Comparison of ENCODE assay signal across 9 cellular contexts in the genomic region with DNA sequence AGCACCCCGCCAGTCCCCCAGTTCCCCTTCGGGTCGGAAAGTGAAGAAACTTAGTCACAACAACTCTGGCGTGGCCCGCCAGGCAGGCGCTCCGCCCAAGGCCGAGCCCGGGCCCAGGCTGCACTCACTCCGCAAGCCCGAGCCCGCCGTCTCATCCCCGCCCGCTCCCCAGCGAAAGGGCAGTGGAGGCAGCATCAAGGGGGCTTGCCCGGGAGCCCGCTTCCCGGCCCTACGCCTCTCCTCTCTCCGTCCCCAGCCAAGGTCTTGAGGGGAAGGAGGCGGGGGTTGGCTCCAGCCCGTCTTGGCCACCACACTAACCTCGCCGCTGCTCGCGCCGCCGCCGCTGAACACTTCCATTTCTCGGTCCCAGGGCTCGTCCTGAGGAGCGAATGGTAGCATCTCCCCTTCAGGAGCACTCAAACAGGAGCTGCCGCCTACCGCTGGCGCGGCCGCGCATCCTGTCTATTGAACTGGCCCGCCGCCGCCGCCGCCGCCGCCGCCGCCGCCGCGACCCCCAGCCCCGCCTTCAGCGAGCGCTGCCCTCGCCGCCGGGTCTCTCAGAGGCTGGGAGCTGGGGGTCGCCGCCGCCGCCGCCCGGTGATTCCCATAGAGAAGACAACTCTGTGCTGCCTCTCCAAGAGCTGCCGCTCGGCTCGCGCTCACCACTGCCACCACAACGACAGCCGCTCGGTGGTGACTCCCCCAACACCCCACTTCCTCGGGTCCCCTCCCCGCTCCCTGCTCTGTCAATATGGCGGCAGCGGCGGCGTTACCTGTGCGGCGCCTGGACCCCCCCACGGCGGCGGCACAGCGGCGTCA. TPM values are rescaled to one million over a fixed set of nuclear protein-coding genes. Genes with fewer than 3 reads are reported as not detected.
DNase-seq lines count a peak whose midpoint lies in the region; ATAC-seq and TF ChIP-seq lines count a peak whose summit lies in the region.
"Had no signal": no experiment of that assay in that cellular context is flagged by ENCODE, and none has a peak within 500 bp of the region (broad histone marks: within the 10 kb centered on the region; RNA-seq: fewer than 3 reads in every experiment).

A gene (minus strand): TSS at position 699 of the 819 bp plus-strand sequence. CDS start 300 bp downstream, at position 399.

- intact Hi-C loops in tibial artery (cut with DNase I; ENCODE audit: low total_unique reads): no loop called here

- H3K4me3 ChIP-seq in Peyer's patch: peak within 1 kb of the TSS; percentile 24 to 68 (median 52)
- peak within 1 kb of the TSS; percentile 65 to 73 for H3K4me3 ChIP-seq in duodenal mucosa (ENCODE audit: low read depth in 1 of 2, low read length in 2 of 2)
- peak within 1 kb of the TSS; percentile 54 for H3K4me3 ChIP-seq in mesendoderm (ENCODE audit: low read length)
- H3K4me3 ChIP-seq in tibial artery: peak within 1 kb of the TSS; percentile 74 to 76
- H3K4me3 ChIP-seq: BLaER1 had no signal

- no peaks in the 10 kb centered on the region for H3K79me2 ChIP-seq in mesendoderm (ENCODE audit: control insufficient read depth, insufficient read depth, low read length)

- peak within 1 kb of the TSS; percentile 30 to 73 for H3K9ac ChIP-seq in duodenal mucosa (ENCODE audit: low read depth in 1 of 2, low read length in 2 of 2)
- H3K9ac ChIP-seq in mesendoderm (ENCODE audit: low read length): peak within 1 kb of the TSS; percentile 42
- H3K9ac ChIP-seq: BLaER1 had no signal

- no peak within 1 kb of the TSS for H2AK5ac ChIP-seq in mesendoderm (ENCODE audit: low read length)

- no CpG with 5 or more reads among the region's 83 CpGs for WGBS in mesendoderm (ENCODE audit: extremely low coverage, insufficient coverage, low lambda C conversion rate)

- H3K79me1 ChIP-seq in mesendoderm (ENCODE audit: low read length): no peaks in the 10 kb centered on the region

- H4K8ac ChIP-seq in mesendoderm (ENCODE audit: low read depth, low read length): no peak within 1 kb of the TSS

- no peaks in the 10 kb centered on the region for H3K4me1 ChIP-seq in Peyer's patch
- H3K4me1 ChIP-seq in duodenal mucosa (ENCODE audit: control insufficient read depth in 1 of 2, insufficient read depth in 2 of 2, low read length in 2 of 2): peaks cover 0 to 4% of the 10 kb centered on the region in 2 donors
- H3K4me1 ChIP-seq in mesendoderm (ENCODE audit: control insufficient read depth, low read depth, low read length): no peaks in the 10 kb centered on the region
- no peaks in the 10 kb centered on the region for H3K4me1 ChIP-seq in tibial artery
- H3K4me1 ChIP-seq: BLaER1 had no signal

- H3K9me3 ChIP-seq in Peyer's patch: no peaks in the 10 kb centered on the region
- H3K9me3 ChIP-seq in duodenal mucosa (ENCODE audit: control insufficient read depth in 1 of 2, low read length in 2 of 2): no peaks in the 10 kb centered on the region
- no peaks in the 10 kb centered on the region for H3K9me3 ChIP-seq in tibial artery

- H3K4ac ChIP-seq in mesendoderm (ENCODE audit: low read depth, low read length): no peak within 1 kb of the TSS

- no peak within 1 kb of the TSS for H4K5ac ChIP-seq in mesendoderm (ENCODE audit: low read length)

- peak within 1 kb of the TSS; percentile 35 for H3K4me2 ChIP-seq in mesendoderm (ENCODE audit: low read length)
- H3K4me2 ChIP-seq: BLaER1 had no signal

- H2BK15ac ChIP-seq in mesendoderm (replicated peaks; ENCODE audit: low read depth): no peak within 1 kb of the TSS

- H3K18ac ChIP-seq in mesendoderm (ENCODE audit: low read length): peak within 1 kb of the TSS; percentile 40

- DNase-seq in NCI-H1105 treated with DMSO at 0.1 percent for 48 hours (lab: John Stamatoyannopoulos, UW) (peak; percentile 80), NCI-H1105 (lab: John Stamatoyannopoulos, UW) (no peak), Peyer's patch (peak in 2 of 3 donors; percentile 51 to 52), mesendoderm (peak; percentile 57), tibial artery (peak; percentile 31 to 65), RWPE1 (ENCODE audit: low spot score) (no peak)

- peak within 1 kb of the TSS; percentile 83 for H3K56ac ChIP-seq in mesendoderm (ENCODE audit: low read length)

- ATAC-seq in HG02852 (IDR thresholded peaks at IDR 0.05; ENCODE audit: unreplicated experiment): peak; percentile 58

- no peaks in the 10 kb centered on the region for H3K36me3 ChIP-seq in Peyer's patch
- no peaks in the 10 kb centered on the region for H3K36me3 ChIP-seq in duodenal mucosa (ENCODE audit: control insufficient read depth in 1 of 2, insufficient read depth in 2 of 2, low read length in 2 of 2)
- H3K36me3 ChIP-seq in mesendoderm (ENCODE audit: control insufficient read depth, insufficient read depth, low read length): no peaks in the 10 kb centered on the region
- no peaks in the 10 kb centered on the region for H3K36me3 ChIP-seq in tibial artery
- H3K36me3 ChIP-seq: BLaER1 had no signal

- peak within 1 kb of the TSS; percentile 13 to 66 (median 44) for H3K27ac ChIP-seq in Peyer's patch
- peak within 1 kb of the TSS; percentile 42 for H3K27ac ChIP-seq in duodenal mucosa (ENCODE audit: low read depth, low read length)
- H3K27ac ChIP-seq in mesendoderm (ENCODE audit: low read depth, low read length): peak within 1 kb of the TSS; percentile 51
- peak within 1 kb of the TSS; percentile 82 to 84 for H3K27ac ChIP-seq in tibial artery
- H3K27ac ChIP-seq in RWPE1: no peak within 1 kb of the TSS
- H3K27ac ChIP-seq: BLaER1 had no signal

- TF ChIP-seq CTCF in Peyer's patch (IDR thresholded peaks at IDR 0.05) (no peak), tibial artery (IDR thresholded peaks at IDR 0.05) (no peak), RWPE1 (conservative IDR thresholded peaks at IDR 0.05; ENCODE audit: low read depth) (no peak)

- POLR2A ChIA-PET in RWPE1 (lab: Yijun Ruan, JAX; ENCODE audit: low non-redundant PET): no interaction called here

- peak within 1 kb of the TSS; percentile 36 for H2BK120ac ChIP-seq in mesendoderm (ENCODE audit: low read depth, low read length)

- no peak within 1 kb of the TSS for H3K23ac ChIP-seq in mesendoderm (ENCODE audit: low read length)

- no peak for TF ChIP-seq POLR2A in Peyer's patch (IDR thresholded peaks at IDR 0.05)

- CTCF ChIA-PET in RWPE1 (lab: Yijun Ruan, JAX): no interaction called here

- H3K27me3 ChIP-seq in Peyer's patch: no peaks in the 10 kb centered on the region
- no peaks in the 10 kb centered on the region for H3K27me3 ChIP-seq in duodenal mucosa (ENCODE audit: control insufficient read depth in 1 of 2, insufficient read depth in 2 of 2, low read length in 2 of 2)
- H3K27me3 ChIP-seq in mesendoderm (ENCODE audit: insufficient read depth, low read length, poor library complexity): no peaks in the 10 kb centered on the region
- no peaks in the 10 kb centered on the region for H3K27me3 ChIP-seq in tibial artery

- no peak within 1 kb of the TSS for H2BK5ac ChIP-seq in mesendoderm (ENCODE audit: low read length)

RNA-seq across cellular contexts. Expression of the gene that starts here (rescaled TPM):
- 1 to 10 TPM; 1.7 to 7.9 (median 5.4) TPM for total RNA-seq in Peyer's patch
- polyA plus RNA-seq in mesendoderm (2013, experiment 1 of 2): 5.8 TPM
- 5.7 TPM for polyA plus RNA-seq in mesendoderm (2013, experiment 2 of 2)

Comparison
In these comparisons a context has a peak if more than half of its experiments do, and no peak if none do; other contexts are left out.
1. DNase-seq: peak in NCI-H1105 treated with DMSO at 0.1 percent for 48 hours (single experiment), Peyer's patch (2 of 3), mesendoderm (single experiment) and tibial artery (2 of 2); none in NCI-H1105 (single experiment) and RWPE1 (single experiment).
2. Peak in every context shown above with its lines, with median percentiles within 50 percentile points of each other: H3K4me3 ChIP-seq.